ENCODE assay signal across 28 cellular contexts in genomic region chr9:98451576-98451975, GRCh38.
"Had no signal": no experiment of that assay in that cellular context is flagged by ENCODE, and none has a peak within 500 bp of the region (broad histone marks: within the 10 kb centered on the region; RNA-seq: fewer than 3 reads in every experiment).

No MANE protein-coding gene starts in this region.

- H3K4me1 ChIP-seq: colonic mucosa, esophagus muscularis mucosa, esophagus squamous epithelium, gastrocnemius medialis, gastroesophageal sphincter, heart left ventricle, heart right ventricle had no signal

- ATAC-seq: effector memory CD8-positive, alpha-beta T cell; esophagus mucosa; foreskin keratinocyte; gastrocnemius medialis; gastroesophageal sphincter; heart left ventricle; heart right ventricle had no signal

- FAIRE-seq: colon, endometrium, endothelial cell of umbilical vein, frontal cortex had no signal

- DNase-seq: colonic mucosa; cortex of kidney; dermis blood vessel endothelial cell; dorsolateral prefrontal cortex; effector CD4-positive, alpha-beta T cell; effector CD8-positive, alpha-beta T cell; effector memory CD4-positive, alpha-beta T cell; effector memory CD8-positive, alpha-beta T cell; endodermal cell; erythroblast; esophagus squamous epithelium; foreskin fibroblast; foreskin keratinocyte; foreskin melanocyte; gastrocnemius medialis; glutamatergic neuron; head of caudate nucleus; heart left ventricle; heart right ventricle had no signal

- H3K27ac ChIP-seq: colonic mucosa, epithelial cell of prostate, esophagus muscularis mucosa, esophagus squamous epithelium, foreskin keratinocyte, gastrocnemius medialis, gastroesophageal sphincter, heart left ventricle, heart right ventricle had no signal

- H3K4me3 ChIP-seq: colonic mucosa, dorsolateral prefrontal cortex, esophagus muscularis mucosa, esophagus squamous epithelium, gastrocnemius medialis, gastroesophageal sphincter, heart left ventricle, heart right ventricle had no signal

- H3K4me1 Mint-ChIP-seq: endodermal cell had no signal

- H3K36me3 ChIP-seq: colonic mucosa, esophagus muscularis mucosa, esophagus squamous epithelium, gastrocnemius medialis, gastroesophageal sphincter, heart left ventricle, heart right ventricle had no signal

- H3K4me3 Mint-ChIP-seq: dendritic cell treated with granulocyte-macrophage colony-stimulating factor and Interleukin-4, amounts not matched to agents 40 ng/mL and 50 ng/mL, for 4 days; effector memory CD8-positive, alpha-beta T cell; endodermal cell had no signal

- H3K27me3 ChIP-seq: colonic mucosa, dorsolateral prefrontal cortex, esophagus muscularis mucosa, gastrocnemius medialis had no signal

- H3K9me3 Mint-ChIP-seq: dendritic cell treated with granulocyte-macrophage colony-stimulating factor and Interleukin-4, amounts not matched to agents 40 ng/mL and 50 ng/mL, for 4 days; effector memory CD8-positive, alpha-beta T cell; endodermal cell had no signal

- H3K9me3 ChIP-seq: colonic mucosa, esophagus squamous epithelium, gastrocnemius medialis had no signal

- H3K27ac Mint-ChIP-seq: dendritic cell treated with granulocyte-macrophage colony-stimulating factor and Interleukin-4, amounts not matched to agents 40 ng/mL and 50 ng/mL, for 4 days; effector memory CD8-positive, alpha-beta T cell; endodermal cell had no signal
